ENCODE assay signal across 28 cellular contexts in the genomic region with DNA sequence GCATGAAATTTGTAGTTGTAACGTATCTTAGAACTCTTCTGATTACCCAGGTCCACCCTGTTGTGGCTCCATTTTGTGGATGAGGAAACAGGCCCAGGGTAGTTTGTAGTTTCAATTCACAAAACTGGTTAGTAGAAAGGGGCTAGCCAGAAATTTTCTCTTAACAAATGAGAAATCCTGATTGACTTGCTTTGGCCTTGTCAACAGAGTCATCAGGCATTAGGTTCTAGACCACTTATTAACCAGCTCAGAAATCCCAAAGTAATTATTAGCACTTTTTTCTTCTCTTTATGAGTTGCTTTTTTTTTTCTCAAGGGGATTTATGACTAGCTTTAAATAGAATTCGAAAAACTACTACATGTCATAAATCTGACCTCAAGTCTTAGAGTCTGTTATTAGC.
"Had no signal": no experiment of that assay in that cellular context is flagged by ENCODE, and none has a peak within 500 bp of the region (broad histone marks: within the 10 kb centered on the region; RNA-seq: fewer than 3 reads in every experiment).

No MANE protein-coding gene starts in this region.

- DNase-seq: cortex of kidney; effector CD8-positive, alpha-beta T cell; endodermal cell; foreskin fibroblast; gastrocnemius medialis; head of caudate nucleus; kidney; naive B cell; stimulated activated CD4-positive, alpha-beta T cell treated with anti-CD3 and anti-CD28 coated beads, Interleukin-12 subunit alpha, Interleukin-12 subunit beta, amount 100 ng/mL, for 4 hours; stimulated activated CD4-positive, alpha-beta T cell treated with anti-CD3 and anti-CD28 coated beads, Interleukin-1b, Interleukin-23, amount 100 ng/mL, for 48 hours; stimulated activated CD4-positive, alpha-beta T cell treated with anti-CD3 and anti-CD28 coated beads, Interleukin-4, amount 100 ng/mL, for 1 hour; stimulated activated CD8-positive, alpha-beta memory T cell treated with anti-CD3 and anti-CD28 coated beads, Interleukin-4, amount 100 ng/mL, for 48 hours; stimulated activated naive CD4-positive, alpha-beta T cell; stimulated activated naive CD8-positive, alpha-beta T cell treated with anti-CD3 and anti-CD28 coated beads, Interleukin-15, amount 100 ng/mL, for 72 hours; transverse colon had no signal

- H3K27ac ChIP-seq: epithelial cell of prostate, gastrocnemius medialis, neural progenitor cell, parathyroid adenoma, suprapubic skin, transverse colon, vagina had no signal

- H3K9me3 Mint-ChIP-seq: neural progenitor cell had no signal

- H3K27me3 ChIP-seq: gastrocnemius medialis, neural progenitor cell, suprapubic skin, transverse colon, vagina had no signal

- H3K4me1 ChIP-seq: gastrocnemius medialis, parathyroid adenoma, suprapubic skin, transverse colon, vagina had no signal

- H3K4me3 ChIP-seq: gastrocnemius medialis, lung, neural progenitor cell, smooth muscle cell, suprapubic skin, transverse colon, vagina had no signal

- H3K36me3 ChIP-seq: gastrocnemius medialis, neural progenitor cell, suprapubic skin, transverse colon, vagina had no signal

- H3K9me3 ChIP-seq: gastrocnemius medialis, suprapubic skin, transverse colon, vagina had no signal

- H3K36me3 Mint-ChIP-seq: memory B cell; naive B cell; natural killer cell treated with Interleukin-12 subunit alpha and Interleukin-12 subunit beta and Interleukin-15 and Interleukin-18, amount 100 ng/mL, for 72 hours; neural progenitor cell had no signal

- H2AFZ ChIP-seq: neural progenitor cell, parathyroid adenoma had no signal

- H3K4me3 Mint-ChIP-seq: endodermal cell; memory B cell; naive B cell; natural killer cell treated with Interleukin-12 subunit alpha and Interleukin-12 subunit beta and Interleukin-15 and Interleukin-18, amount 100 ng/mL, for 72 hours; neural progenitor cell; stimulated activated naive CD8-positive, alpha-beta T cell treated with anti-CD3 and anti-CD28 coated beads, Interleukin-15, amount 100 ng/mL, for 72 hours had no signal

- H3K79me2 ChIP-seq: parathyroid adenoma had no signal

- ATAC-seq: esophagus mucosa; gastrocnemius medialis; left lobe of liver; natural killer cell treated with Interleukin-12 subunit alpha and Interleukin-12 subunit beta and Interleukin-15 and Interleukin-18, amount 100 ng/mL, for 72 hours; sciatic nerve; stimulated activated naive CD8-positive, alpha-beta T cell treated with anti-CD3 and anti-CD28 coated beads, Interleukin-15, amount 100 ng/mL, for 72 hours had no signal

- H3K27me3 Mint-ChIP-seq: memory B cell; naive B cell; natural killer cell treated with Interleukin-12 subunit alpha and Interleukin-12 subunit beta and Interleukin-15 and Interleukin-18, amount 100 ng/mL, for 72 hours; stimulated activated naive CD8-positive, alpha-beta T cell treated with anti-CD3 and anti-CD28 coated beads, Interleukin-15, amount 100 ng/mL, for 72 hours had no signal

- H3K4me2 ChIP-seq: neural progenitor cell, smooth muscle cell had no signal

- H3K27ac Mint-ChIP-seq: endodermal cell; memory B cell; naive B cell; natural killer cell treated with Interleukin-12 subunit alpha and Interleukin-12 subunit beta and Interleukin-15 and Interleukin-18, amount 100 ng/mL, for 72 hours; neural progenitor cell; progenitor cell of endocrine pancreas; stimulated activated naive CD8-positive, alpha-beta T cell treated with anti-CD3 and anti-CD28 coated beads, Interleukin-15, amount 100 ng/mL, for 72 hours had no signal

- H3K4me1 Mint-ChIP-seq: memory B cell; naive B cell; neural progenitor cell; stimulated activated naive CD8-positive, alpha-beta T cell treated with anti-CD3 and anti-CD28 coated beads, Interleukin-15, amount 100 ng/mL, for 72 hours had no signal
